9 cellular contexts compared by ENCODE assay signal in genomic region chr19:5953034-5953589, GRCh38. TPM values are rescaled to one million over a fixed set of nuclear protein-coding genes. Genes with fewer than 3 reads are reported as not detected.
DNase-seq lines count a peak whose midpoint lies in the region; ATAC-seq, FAIRE-seq and TF ChIP-seq lines count a peak whose summit lies in the region.
"Had no signal": no experiment of that assay in that cellular context is flagged by ENCODE, and none has a peak within 500 bp of the region (broad histone marks: within the 10 kb centered on the region; RNA-seq: fewer than 3 reads in every experiment).

No MANE protein-coding gene starts in this region.

- H3K27ac ChIP-seq in left ventricle myocardium inferior (replicated peaks) (peak overlapping the region; percentile 84), adrenal gland (peak overlapping the region in 4 of 5 donors; percentile 70 to 87 (median 80)), lung (ENCODE audit: low read depth in 1 of 2, low read length in 1 of 2) (peak overlapping the region; percentile 32 to 58)

- peaks cover 100% of the 10 kb centered on the region for H3K4me1 ChIP-seq in left ventricle myocardium inferior
- H3K4me1 ChIP-seq in adrenal gland (replicated peaks in 1 of 2), result peaks cover 44 to 99% of the 10 kb centered on the region in 2 donors
- H3K4me1 ChIP-seq in lung (ENCODE audit: control insufficient read depth in 2 of 2, insufficient read depth in 2 of 2, low read length in 2 of 2), result peaks cover 31 to 40% of the 10 kb centered on the region in 2 donors

- H3K27me3 ChIP-seq in left ventricle myocardium inferior (ENCODE audit: low read depth), result no peaks in the 10 kb centered on the region
- H3K27me3 ChIP-seq in adrenal gland, result no peaks in the 10 kb centered on the region
- H3K27me3 ChIP-seq in lung (ENCODE audit: control insufficient read depth, insufficient read depth), result no peaks in the 10 kb centered on the region

- no peaks in the 10 kb centered on the region for H3K36me3 ChIP-seq in left ventricle myocardium inferior
- peaks cover 0 to 6% of the 10 kb centered on the region in 2 donors for H3K36me3 ChIP-seq in adrenal gland (replicated peaks in 1 of 2)
- H3K36me3 ChIP-seq in lung (ENCODE audit: control insufficient read depth in 2 of 2, insufficient read depth in 2 of 2, low read length in 2 of 2), result peaks cover 0 to 6% of the 10 kb centered on the region in 2 donors

- 60 to 68% (median 66%) methylated on average over 5 of the region's 5 CpGs for WGBS in adrenal gland, 4 donors
- WGBS in lung, 2 donors, result 50 to 52% methylated on average over 5 of the region's 5 CpGs

- FAIRE-seq in urothelium cell line (lab: Jason Lieb, UNC), result no peak
- FAIRE-seq: islet of Langerhans had no signal

- no peak for TF ChIP-seq POLR2A in adrenal gland (IDR thresholded peaks at IDR 0.05)

- ATAC-seq in Right ventricle myocardium superior (ENCODE audit: poor library complexity), result no peak
- no peak for ATAC-seq in lung (ENCODE audit: insufficient read depth, low FRiP score)
- ATAC-seq in GM21619 (IDR thresholded peaks at IDR 0.05; ENCODE audit: unreplicated experiment), result no peak

- intact Hi-C loops in left ventricle myocardium inferior (cut with micrococcal nuclease), result no loop called here
- intact Hi-C loops in Right ventricle myocardium superior (cut with DNase I), result no loop called here
- intact Hi-C loops in adrenal gland (cut with DNase I), result no loop called here

- no peak for DNase-seq in left ventricle myocardium inferior
- no peak for DNase-seq in Right ventricle myocardium superior
- no peak for DNase-seq in adrenal gland
- DNase-seq in lung (ENCODE audit: low spot score), result no peak
- no peak for DNase-seq in stimulated activated CD4-positive, alpha-beta T cell treated with anti-CD3 and anti-CD28 coated beads, Interleukin-4, amount 100 ng/mL, for 24 hours
- no peak for DNase-seq in pons (ENCODE audit: low spot score)
- DNase-seq in urothelium cell line (ENCODE audit: low spot score), result no peak

- H3K9me3 ChIP-seq in left ventricle myocardium inferior (replicated peaks) (no peaks in the 10 kb centered on the region), adrenal gland (replicated peaks in 1 of 3) (no peaks in the 10 kb centered on the region), lung (ENCODE audit: control insufficient read depth in 2 of 2, insufficient read depth in 1 of 2, low read length in 1 of 2) (no peaks in the 10 kb centered on the region)

- TF ChIP-seq CTCF in left ventricle myocardium inferior (IDR thresholded peaks at IDR 0.05; ENCODE audit: borderline replicate concordance) (no peak), adrenal gland (IDR thresholded peaks at IDR 0.05) (no peak), lung (IDR thresholded peaks at IDR 0.05; ENCODE audit: control extremely low read depth, extremely low read depth) (no peak)

- H3K4me3 ChIP-seq in left ventricle myocardium inferior, result no peak overlapping the region
- H3K4me3 ChIP-seq in adrenal gland, result no peak overlapping the region
- H3K4me3 ChIP-seq in lung, result no peak overlapping the region

RNA-seq across cellular contexts. Expression of gene RANBP3, which starts 24.8 kb away (rescaled TPM):
- total RNA-seq in left ventricle myocardium inferior (54.8 TPM), Right ventricle myocardium superior (57.4 TPM), adrenal gland (100 to 1,000 TPM in 2 of 8 donors, 10 to 100 TPM in 6; 70.0 to 179 (median 90.0) TPM), lung (10 to 100 TPM; 60.4 to 67.7 TPM)
- polyA plus RNA-seq in adrenal gland (100 to 1,000 TPM in 1 of 3 donors, 10 to 100 TPM in 2; 60.9 to 118 (median 62.3) TPM), lung (10 to 100 TPM; 33.6 to 49.4 TPM)

RNA-seq across cellular contexts. Expression of gene CAPS, which starts 39.1 kb away (rescaled TPM):
- total RNA-seq in left ventricle myocardium inferior (6.1 TPM), Right ventricle myocardium superior (3.4 TPM), adrenal gland (100 to 1,000 TPM in 1 of 8 donors, 10 to 100 TPM in 6, 1 to 10 TPM in 1; 8.8 to 146 (median 19.2) TPM), lung (100 to 1,000 TPM; 333 to 360 TPM)
- polyA plus RNA-seq in adrenal gland (100 to 1,000 TPM in 1 of 3 donors, 10 to 100 TPM in 1, 1 to 10 TPM in 1; 7.1 to 104 (median 75.9) TPM), lung (100 to 1,000 TPM in 1 of 2 donors, 10 to 100 TPM in 1; 90.2 to 113 TPM)

RNA-seq across cellular contexts. Expression of gene VMAC, which starts 48.4 kb away (rescaled TPM):
- 2.5 TPM for total RNA-seq in left ventricle myocardium inferior
- 2.1 TPM for total RNA-seq in Right ventricle myocardium superior
- total RNA-seq in adrenal gland, result 10 to 100 TPM in 3 of 8 donors, 1 to 10 TPM in 5; 5.0 to 14.4 (median 8.8) TPM
- 10 to 100 TPM in 1 of 3 donors, 1 to 10 TPM in 2; 3.5 to 15.6 (median 4.8) TPM for polyA plus RNA-seq in adrenal gland
- 1 to 10 TPM; 6.3 to 7.2 TPM for total RNA-seq in lung
- 1 to 10 TPM; 3.3 to 5.0 TPM for polyA plus RNA-seq in lung

RNA-seq across cellular contexts. Expression of gene NDUFA11, which starts 49.5 kb away (rescaled TPM):
- total RNA-seq in left ventricle myocardium inferior, result 590 TPM
- total RNA-seq in Right ventricle myocardium superior, result 606 TPM
- total RNA-seq in adrenal gland, result 100 to 1,000 TPM; 288 to 842 (median 387) TPM
- 100 to 1,000 TPM; 300 to 856 (median 442) TPM for polyA plus RNA-seq in adrenal gland
- total RNA-seq in lung, result 100 to 1,000 TPM in 1 of 2 donors, 10 to 100 TPM in 1; 52.5 to 219 TPM
- polyA plus RNA-seq in lung, result 100 to 1,000 TPM; 337 to 344 TPM
